1 cellular context compared by ENCODE assay signal in the genomic region with DNA sequence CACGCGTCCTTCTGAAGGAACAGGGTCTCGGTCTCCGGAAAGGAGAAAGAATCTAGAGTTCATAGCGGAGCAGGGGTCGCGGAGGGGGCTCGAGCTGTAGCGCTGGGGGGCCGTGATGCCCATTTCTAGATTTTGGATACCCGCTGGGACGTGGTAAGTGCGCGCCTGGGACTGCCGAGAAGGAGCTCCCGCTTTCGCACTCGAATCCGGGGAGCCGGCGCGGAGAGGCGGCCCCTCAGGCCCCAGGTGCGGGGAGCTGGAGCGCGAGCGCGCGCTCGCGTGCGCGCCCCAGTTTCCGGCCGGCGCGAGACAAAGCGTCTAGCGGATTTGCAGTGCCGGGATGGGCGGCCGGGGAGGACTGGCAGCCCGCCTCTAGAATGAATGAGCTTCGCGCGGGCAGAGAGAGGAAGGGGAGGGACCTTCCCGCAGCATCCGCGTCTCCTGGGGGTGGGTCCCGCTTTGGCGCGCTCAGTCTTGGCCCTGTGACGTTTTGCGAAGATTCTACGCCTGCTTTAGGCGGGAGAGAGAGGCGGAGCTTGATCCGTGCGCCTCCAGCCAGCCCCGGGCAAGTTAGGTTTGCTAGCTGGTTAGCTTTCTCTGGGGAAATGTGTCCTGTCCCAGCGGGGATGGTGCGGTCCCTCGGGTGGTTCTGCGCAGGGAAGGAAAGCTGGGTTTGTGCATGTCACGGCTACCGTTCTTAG.
TF ChIP-seq lines count a peak whose summit lies in the region.

No MANE protein-coding gene starts in this region.

TF ChIP-seq in H1, 55 proteins besides CTCF, POLR2A, EP300 and RAD21 (continued from another document):
- TF ChIP-seq TAF7 (optimal IDR thresholded peaks at IDR 0.05; ENCODE audit: borderline replicate concordance, low read depth, low read length) (peak; percentile 93), TBP (IDR thresholded peaks at IDR 0.05; ENCODE audit: low read depth, low read length) (peak; percentile 87), FOSL1 (IDR thresholded peaks at IDR 0.05; ENCODE audit: insufficient read depth, low read depth, low read length) (no peak), SUZ12 (IDR thresholded peaks at IDR 0.05; ENCODE audit: low read length) (no peak), PHF8 (conservative IDR thresholded peaks at IDR 0.05; ENCODE audit: low read depth, low read length) (peak; percentile 61; the same call in 1 of the 2 replicates)
- TF ChIP-seq, protein P1, sequence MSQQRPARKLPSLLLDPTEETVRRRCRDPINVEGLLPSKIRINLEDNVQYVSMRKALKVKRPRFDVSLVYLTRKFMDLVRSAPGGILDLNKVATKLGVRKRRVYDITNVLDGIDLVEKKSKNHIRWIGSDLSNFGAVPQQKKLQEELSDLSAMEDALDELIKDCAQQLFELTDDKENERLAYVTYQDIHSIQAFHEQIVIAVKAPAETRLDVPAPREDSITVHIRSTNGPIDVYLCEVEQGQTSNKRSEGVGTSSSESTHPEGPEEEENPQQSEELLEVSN (IDR thresholded peaks at IDR 0.05) = peak; percentile 37
